1 cellular context compared by ENCODE assay signal in the genomic region with DNA sequence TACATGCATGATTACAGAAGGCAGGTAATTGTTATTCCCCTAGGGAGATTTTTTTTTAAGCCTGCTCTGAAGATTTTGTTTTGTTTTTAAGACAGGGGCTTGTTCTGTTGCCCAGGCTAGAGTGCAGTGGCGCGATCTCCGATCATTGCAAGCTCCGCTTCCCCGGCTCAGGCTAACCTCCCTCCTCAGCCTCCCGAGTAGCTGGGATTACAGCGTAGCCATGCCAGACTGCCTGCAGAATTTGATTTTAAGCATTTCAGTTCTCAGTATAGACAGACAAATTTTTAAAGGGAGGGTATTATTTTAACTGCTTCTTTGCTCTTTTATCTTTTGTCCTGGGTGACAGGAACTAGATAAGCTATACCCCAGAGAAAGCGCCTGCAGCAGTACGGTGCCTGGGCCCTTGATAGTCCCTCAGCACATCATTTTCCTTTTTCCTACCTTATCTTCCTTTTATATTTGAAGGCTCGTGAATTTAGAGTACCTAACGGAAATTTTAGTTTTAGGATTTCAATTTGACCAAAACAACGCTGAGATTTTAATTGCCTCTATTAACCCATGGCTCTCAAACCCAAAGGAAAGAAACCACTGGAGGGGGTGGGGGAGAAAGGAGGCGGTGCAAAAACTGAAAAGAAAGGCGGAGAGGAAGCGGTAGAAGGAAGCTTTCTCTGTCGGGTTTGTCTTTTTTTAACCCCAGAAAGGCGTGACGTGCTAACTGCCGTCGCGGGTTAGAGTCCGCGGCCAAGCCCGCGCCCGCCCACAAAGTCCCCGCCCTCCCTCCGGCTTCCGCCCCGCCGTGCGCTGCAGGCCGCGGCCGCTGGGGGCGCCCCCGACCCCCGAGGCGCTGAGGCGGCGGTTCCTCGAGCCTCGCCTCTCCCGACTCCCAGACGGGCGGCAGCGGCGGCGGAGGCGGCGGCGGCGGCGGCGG.
A peak's percentile ranks its signal among the peaks of the same experiment; 100 is the strongest.
TF ChIP-seq lines count a peak whose summit lies in the region.

A gene (plus strand): TSS at position 886 of the 928 bp plus-strand sequence. CDS start 329 bp downstream, outside the sequence.

TF ChIP-seq in K562, 482 proteins besides CTCF, POLR2A, EP300 and RAD21 (continued from another document and continues in another):
- TF ChIP-seq, protein P1, sequence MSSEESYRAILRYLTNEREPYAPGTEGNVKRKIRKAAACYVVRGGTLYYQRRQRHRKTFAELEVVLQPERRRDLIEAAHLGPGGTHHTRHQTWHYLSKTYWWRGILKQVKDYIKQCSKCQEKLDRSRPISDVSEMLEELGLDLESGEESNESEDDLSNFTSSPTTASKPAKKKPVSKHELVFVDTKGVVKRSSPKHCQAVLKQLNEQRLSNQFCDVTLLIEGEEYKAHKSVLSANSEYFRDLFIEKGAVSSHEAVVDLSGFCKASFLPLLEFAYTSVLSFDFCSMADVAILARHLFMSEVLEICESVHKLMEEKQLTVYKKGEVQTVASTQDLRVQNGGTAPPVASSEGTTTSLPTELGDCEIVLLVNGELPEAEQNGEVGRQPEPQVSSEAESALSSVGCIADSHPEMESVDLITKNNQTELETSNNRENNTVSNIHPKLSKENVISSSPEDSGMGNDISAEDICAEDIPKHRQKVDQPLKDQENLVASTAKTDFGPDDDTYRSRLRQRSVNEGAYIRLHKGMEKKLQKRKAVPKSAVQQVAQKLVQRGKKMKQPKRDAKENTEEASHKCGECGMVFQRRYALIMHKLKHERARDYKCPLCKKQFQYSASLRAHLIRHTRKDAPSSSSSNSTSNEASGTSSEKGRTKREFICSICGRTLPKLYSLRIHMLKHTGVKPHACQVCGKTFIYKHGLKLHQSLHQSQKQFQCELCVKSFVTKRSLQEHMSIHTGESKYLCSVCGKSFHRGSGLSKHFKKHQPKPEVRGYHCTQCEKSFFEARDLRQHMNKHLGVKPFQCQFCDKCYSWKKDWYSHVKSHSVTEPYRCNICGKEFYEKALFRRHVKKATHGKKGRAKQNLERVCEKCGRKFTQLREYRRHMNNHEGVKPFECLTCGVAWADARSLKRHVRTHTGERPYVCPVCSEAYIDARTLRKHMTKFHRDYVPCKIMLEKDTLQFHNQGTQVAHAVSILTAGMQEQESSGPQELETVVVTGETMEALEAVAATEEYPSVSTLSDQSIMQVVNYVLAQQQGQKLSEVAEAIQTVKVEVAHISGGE (CRISPR knock-in tag; IDR thresholded peaks at IDR 0.05), result peak in 1 of 3 experiments; percentile 58; a peak in 1 of 6 replicates
- peak; percentile 64; the same call in 1 of the 2 replicates for TF ChIP-seq MTA1 (IDR thresholded peaks at IDR 0.05; ENCODE audit: borderline replicate concordance)
- TF ChIP-seq, protein P2, sequence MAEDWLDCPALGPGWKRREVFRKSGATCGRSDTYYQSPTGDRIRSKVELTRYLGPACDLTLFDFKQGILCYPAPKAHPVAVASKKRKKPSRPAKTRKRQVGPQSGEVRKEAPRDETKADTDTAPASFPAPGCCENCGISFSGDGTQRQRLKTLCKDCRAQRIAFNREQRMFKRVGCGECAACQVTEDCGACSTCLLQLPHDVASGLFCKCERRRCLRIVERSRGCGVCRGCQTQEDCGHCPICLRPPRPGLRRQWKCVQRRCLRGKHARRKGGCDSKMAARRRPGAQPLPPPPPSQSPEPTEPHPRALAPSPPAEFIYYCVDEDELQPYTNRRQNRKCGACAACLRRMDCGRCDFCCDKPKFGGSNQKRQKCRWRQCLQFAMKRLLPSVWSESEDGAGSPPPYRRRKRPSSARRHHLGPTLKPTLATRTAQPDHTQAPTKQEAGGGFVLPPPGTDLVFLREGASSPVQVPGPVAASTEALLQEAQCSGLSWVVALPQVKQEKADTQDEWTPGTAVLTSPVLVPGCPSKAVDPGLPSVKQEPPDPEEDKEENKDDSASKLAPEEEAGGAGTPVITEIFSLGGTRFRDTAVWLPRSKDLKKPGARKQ (CRISPR knock-in tag; IDR thresholded peaks at IDR 0.05), result 0 out of 2 replicates have a peak, but pooled peaks have one; percentile 36
- TF ChIP-seq, protein P3, sequence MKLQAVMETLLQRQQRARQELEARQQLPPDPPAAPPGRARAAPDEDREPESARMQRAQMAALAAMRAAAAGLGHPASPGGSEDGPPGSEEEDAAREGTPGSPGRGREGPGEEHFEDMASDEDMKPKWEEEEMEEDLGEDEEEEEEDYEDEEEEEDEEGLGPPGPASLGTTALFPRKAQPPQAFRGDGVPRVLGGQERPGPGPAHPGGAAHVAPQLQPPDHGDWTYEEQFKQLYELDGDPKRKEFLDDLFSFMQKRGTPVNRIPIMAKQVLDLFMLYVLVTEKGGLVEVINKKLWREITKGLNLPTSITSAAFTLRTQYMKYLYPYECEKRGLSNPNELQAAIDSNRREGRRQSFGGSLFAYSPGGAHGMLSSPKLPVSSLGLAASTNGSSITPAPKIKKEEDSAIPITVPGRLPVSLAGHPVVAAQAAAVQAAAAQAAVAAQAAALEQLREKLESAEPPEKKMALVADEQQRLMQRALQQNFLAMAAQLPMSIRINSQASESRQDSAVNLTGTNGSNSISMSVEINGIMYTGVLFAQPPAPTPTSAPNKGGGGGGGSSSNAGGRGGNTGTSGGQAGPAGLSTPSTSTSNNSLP (IDR thresholded peaks at IDR 0.05; ENCODE audit: borderline replicate concordance, low read depth, low read length), result no peak
- no peak for TF ChIP-seq PTRF (tag; IDR thresholded peaks at IDR 0.05)
- TF ChIP-seq ZNF507 (tag; conservative IDR thresholded peaks at IDR 0.05), result no peak
- no peak for TF ChIP-seq TSC22D4 (tag; IDR thresholded peaks at IDR 0.05)
- TF ChIP-seq MYBL2 (IDR thresholded peaks at IDR 0.05; ENCODE audit: low read depth), result peak; percentile 78
- no peak for TF ChIP-seq MYBL2 (CRISPR knock-in tag; IDR thresholded peaks at IDR 0.05; ENCODE audit: borderline replicate concordance)
- TF ChIP-seq, protein P4, sequence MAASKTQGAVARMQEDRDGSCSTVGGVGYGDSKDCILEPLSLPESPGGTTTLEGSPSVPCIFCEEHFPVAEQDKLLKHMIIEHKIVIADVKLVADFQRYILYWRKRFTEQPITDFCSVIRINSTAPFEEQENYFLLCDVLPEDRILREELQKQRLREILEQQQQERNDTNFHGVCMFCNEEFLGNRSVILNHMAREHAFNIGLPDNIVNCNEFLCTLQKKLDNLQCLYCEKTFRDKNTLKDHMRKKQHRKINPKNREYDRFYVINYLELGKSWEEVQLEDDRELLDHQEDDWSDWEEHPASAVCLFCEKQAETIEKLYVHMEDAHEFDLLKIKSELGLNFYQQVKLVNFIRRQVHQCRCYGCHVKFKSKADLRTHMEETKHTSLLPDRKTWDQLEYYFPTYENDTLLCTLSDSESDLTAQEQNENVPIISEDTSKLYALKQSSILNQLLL (CRISPR knock-in tag; IDR thresholded peaks at IDR 0.05; ENCODE audit: borderline replicate concordance), result no peak
- TF ChIP-seq, protein P5, sequence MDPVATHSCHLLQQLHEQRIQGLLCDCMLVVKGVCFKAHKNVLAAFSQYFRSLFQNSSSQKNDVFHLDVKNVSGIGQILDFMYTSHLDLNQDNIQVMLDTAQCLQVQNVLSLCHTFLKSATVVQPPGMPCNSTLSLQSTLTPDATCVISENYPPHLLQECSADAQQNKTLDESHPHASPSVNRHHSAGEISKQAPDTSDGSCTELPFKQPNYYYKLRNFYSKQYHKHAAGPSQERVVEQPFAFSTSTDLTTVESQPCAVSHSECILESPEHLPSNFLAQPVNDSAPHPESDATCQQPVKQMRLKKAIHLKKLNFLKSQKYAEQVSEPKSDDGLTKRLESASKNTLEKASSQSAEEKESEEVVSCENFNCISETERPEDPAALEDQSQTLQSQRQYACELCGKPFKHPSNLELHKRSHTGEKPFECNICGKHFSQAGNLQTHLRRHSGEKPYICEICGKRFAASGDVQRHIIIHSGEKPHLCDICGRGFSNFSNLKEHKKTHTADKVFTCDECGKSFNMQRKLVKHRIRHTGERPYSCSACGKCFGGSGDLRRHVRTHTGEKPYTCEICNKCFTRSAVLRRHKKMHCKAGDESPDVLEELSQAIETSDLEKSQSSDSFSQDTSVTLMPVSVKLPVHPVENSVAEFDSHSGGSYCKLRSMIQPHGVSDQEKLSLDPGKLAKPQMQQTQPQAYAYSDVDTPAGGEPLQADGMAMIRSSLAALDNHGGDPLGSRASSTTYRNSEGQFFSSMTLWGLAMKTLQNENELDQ (CRISPR knock-in tag; IDR thresholded peaks at IDR 0.05; ENCODE audit: borderline replicate concordance), result no peak
- TF ChIP-seq ATF7 (IDR thresholded peaks at IDR 0.05), result peak; percentile 70; the same call in 1 of the 2 replicates
- TF ChIP-seq CHD2 (IDR thresholded peaks at IDR 0.05; ENCODE audit: low read depth, low read length), result no peak
- TF ChIP-seq NCOA4 (IDR thresholded peaks at IDR 0.05; ENCODE audit: partially characterized antibody), result no peak
- TF ChIP-seq SMARCA4 (IDR thresholded peaks at IDR 0.05), result peak; percentile 82
- TF ChIP-seq KLF1 (tag; IDR thresholded peaks at IDR 0.05), result no peak
- no peak for TF ChIP-seq EHMT2 (IDR thresholded peaks at IDR 0.05)
- TF ChIP-seq SOX6 (IDR thresholded peaks at IDR 0.05), result peak; percentile 67; the same call in 1 of the 2 replicates
- TF ChIP-seq, protein P6, sequence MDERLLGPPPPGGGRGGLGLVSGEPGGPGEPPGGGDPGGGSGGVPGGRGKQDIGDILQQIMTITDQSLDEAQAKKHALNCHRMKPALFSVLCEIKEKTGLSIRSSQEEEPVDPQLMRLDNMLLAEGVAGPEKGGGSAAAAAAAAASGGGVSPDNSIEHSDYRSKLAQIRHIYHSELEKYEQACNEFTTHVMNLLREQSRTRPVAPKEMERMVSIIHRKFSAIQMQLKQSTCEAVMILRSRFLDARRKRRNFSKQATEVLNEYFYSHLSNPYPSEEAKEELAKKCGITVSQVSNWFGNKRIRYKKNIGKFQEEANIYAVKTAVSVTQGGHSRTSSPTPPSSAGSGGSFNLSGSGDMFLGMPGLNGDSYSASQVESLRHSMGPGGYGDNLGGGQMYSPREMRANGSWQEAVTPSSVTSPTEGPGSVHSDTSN (CRISPR knock-in tag; IDR thresholded peaks at IDR 0.05; ENCODE audit: low read depth), result no peak
- TF ChIP-seq, protein P6 (tag; conservative IDR thresholded peaks at IDR 0.05; ENCODE audit: low read depth), result 0 out of 2 replicates have a peak, but pooled peaks have one; percentile 17
- TF ChIP-seq ZBTB8A (IDR thresholded peaks at IDR 0.05; ENCODE audit: partially characterized antibody), result no peak
- no peak for TF ChIP-seq CHD1 (IDR thresholded peaks at IDR 0.05; ENCODE audit: low read length)
- no peak for TF ChIP-seq CCAR2 (IDR thresholded peaks at IDR 0.05; ENCODE audit: low read depth, low read length)
- no peak for TF ChIP-seq ZKSCAN8 (CRISPR knock-in tag; IDR thresholded peaks at IDR 0.05)
- TF ChIP-seq MEIS2 (IDR thresholded peaks at IDR 0.05; ENCODE audit: partially characterized antibody), result no peak
- no peak for TF ChIP-seq SAFB (IDR thresholded peaks at IDR 0.05; ENCODE audit: borderline replicate concordance, low read depth, low read length)
- TF ChIP-seq KLF16 (IDR thresholded peaks at IDR 0.05), result peak; percentile 40; the same call in 1 of the 2 replicates
- TF ChIP-seq MYNN (IDR thresholded peaks at IDR 0.05), result no peak
- TF ChIP-seq MYNN (CRISPR knock-in tag; IDR thresholded peaks at IDR 0.05), result no peak
- TF ChIP-seq PRMT5 (CRISPR knock-in tag; IDR thresholded peaks at IDR 0.05), result no peak
- TF ChIP-seq, protein P7, sequence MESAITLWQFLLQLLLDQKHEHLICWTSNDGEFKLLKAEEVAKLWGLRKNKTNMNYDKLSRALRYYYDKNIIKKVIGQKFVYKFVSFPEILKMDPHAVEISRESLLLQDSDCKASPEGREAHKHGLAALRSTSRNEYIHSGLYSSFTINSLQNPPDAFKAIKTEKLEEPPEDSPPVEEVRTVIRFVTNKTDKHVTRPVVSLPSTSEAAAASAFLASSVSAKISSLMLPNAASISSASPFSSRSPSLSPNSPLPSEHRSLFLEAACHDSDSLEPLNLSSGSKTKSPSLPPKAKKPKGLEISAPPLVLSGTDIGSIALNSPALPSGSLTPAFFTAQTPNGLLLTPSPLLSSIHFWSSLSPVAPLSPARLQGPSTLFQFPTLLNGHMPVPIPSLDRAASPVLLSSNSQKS (CRISPR knock-in tag; IDR thresholded peaks at IDR 0.05), result no peak
- TF ChIP-seq ZNF780A (CRISPR knock-in tag; IDR thresholded peaks at IDR 0.05), result no peak; the same call in 1 of the 2 replicates
- TF ChIP-seq STAG1 (CRISPR knock-in tag; IDR thresholded peaks at IDR 0.05; ENCODE audit: borderline replicate concordance), result no peak
- TF ChIP-seq ILF3 (IDR thresholded peaks at IDR 0.05; ENCODE audit: borderline replicate concordance), result peak; percentile 64; the same call in 1 of the 2 replicates
- TF ChIP-seq, protein P8, sequence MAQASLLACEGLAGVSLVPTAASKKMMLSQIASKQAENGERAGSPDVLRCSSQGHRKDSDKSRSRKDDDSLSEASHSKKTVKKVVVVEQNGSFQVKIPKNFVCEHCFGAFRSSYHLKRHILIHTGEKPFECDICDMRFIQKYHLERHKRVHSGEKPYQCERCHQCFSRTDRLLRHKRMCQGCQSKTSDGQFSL (CRISPR knock-in tag; IDR thresholded peaks at IDR 0.05), result no peak
- TF ChIP-seq, protein P8 (tag; IDR thresholded peaks at IDR 0.05), result no peak
- no peak for TF ChIP-seq ZC3H11A (IDR thresholded peaks at IDR 0.05; ENCODE audit: low read depth, low read length)
- TF ChIP-seq, protein P9, sequence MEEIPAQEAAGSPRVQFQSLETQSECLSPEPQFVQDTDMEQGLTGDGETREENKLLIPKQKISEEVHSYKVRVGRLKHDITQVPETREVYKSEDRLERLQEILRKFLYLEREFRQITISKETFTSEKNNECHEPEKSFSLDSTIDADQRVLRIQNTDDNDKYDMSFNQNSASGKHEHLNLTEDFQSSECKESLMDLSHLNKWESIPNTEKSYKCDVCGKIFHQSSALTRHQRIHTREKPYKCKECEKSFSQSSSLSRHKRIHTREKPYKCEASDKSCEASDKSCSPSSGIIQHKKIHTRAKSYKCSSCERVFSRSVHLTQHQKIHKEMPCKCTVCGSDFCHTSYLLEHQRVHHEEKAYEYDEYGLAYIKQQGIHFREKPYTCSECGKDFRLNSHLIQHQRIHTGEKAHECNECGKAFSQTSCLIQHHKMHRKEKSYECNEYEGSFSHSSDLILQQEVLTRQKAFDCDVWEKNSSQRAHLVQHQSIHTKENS (CRISPR knock-in tag; IDR thresholded peaks at IDR 0.05), result no peak
- no peak for TF ChIP-seq NCOA1 (IDR thresholded peaks at IDR 0.05; ENCODE audit: low read depth)
- no peak for TF ChIP-seq DMBX1 (CRISPR knock-in tag; IDR thresholded peaks at IDR 0.05; ENCODE audit: borderline replicate concordance)
- TF ChIP-seq, protein P10, sequence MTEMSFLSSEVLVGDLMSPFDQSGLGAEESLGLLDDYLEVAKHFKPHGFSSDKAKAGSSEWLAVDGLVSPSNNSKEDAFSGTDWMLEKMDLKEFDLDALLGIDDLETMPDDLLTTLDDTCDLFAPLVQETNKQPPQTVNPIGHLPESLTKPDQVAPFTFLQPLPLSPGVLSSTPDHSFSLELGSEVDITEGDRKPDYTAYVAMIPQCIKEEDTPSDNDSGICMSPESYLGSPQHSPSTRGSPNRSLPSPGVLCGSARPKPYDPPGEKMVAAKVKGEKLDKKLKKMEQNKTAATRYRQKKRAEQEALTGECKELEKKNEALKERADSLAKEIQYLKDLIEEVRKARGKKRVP (CRISPR knock-in tag; IDR thresholded peaks at IDR 0.05), result no peak
- TF ChIP-seq C11orf30 (IDR thresholded peaks at IDR 0.05; ENCODE audit: low read depth), result no peak
- TF ChIP-seq XRCC3 (IDR thresholded peaks at IDR 0.05), result no peak
